Comparison of ENCODE assay signal across 8 cellular contexts in genomic region chr14:105193916-105194782, GRCh38.
DNase-seq lines count a peak whose midpoint lies in the region; ATAC-seq lines count a peak whose summit lies in the region.

No MANE protein-coding gene starts in this region.

- peaks cover 19% of the 10 kb centered on the region for H3K27me3 Mint-ChIP-seq in T-helper 1 cell treated with Interleukin-12 subunit alpha and Interleukin-12 subunit beta and Interleukin-4 antibody, amounts not matched to agents 30 μg/mL and 1 μg/mL, for 36 hours (ENCODE audit: low read depth)

- H3K9me3 Mint-ChIP-seq in T-helper 1 cell treated with Interleukin-12 subunit alpha and Interleukin-12 subunit beta and Interleukin-4 antibody, amounts not matched to agents 30 μg/mL and 1 μg/mL, for 36 hours: no peaks in the 10 kb centered on the region
- H3K9me3 Mint-ChIP-seq in stimulated activated effector memory CD8-positive, alpha-beta T cell treated with anti-CD3 and anti-CD28 coated beads, Interleukin-12 subunit alpha, Interleukin-12 subunit beta, amount 100 ng/mL, for 72 hours: no peaks in the 10 kb centered on the region

- H3K4me3 Mint-ChIP-seq in T-helper 1 cell treated with Interleukin-12 subunit alpha and Interleukin-12 subunit beta and Interleukin-4 antibody, amounts not matched to agents 30 μg/mL and 1 μg/mL, for 36 hours: peak overlapping the region; percentile 43
- peak overlapping the region; percentile 29 for H3K4me3 Mint-ChIP-seq in stimulated activated effector memory CD8-positive, alpha-beta T cell treated with anti-CD3 and anti-CD28 coated beads, Interleukin-12 subunit alpha, Interleukin-12 subunit beta, amount 100 ng/mL, for 72 hours

- peaks cover 14% of the 10 kb centered on the region for H3K4me1 Mint-ChIP-seq in T-helper 1 cell treated with Interleukin-12 subunit alpha and Interleukin-12 subunit beta and Interleukin-4 antibody, amounts not matched to agents 30 μg/mL and 1 μg/mL, for 36 hours (ENCODE audit: low read depth)
- peaks cover 26% of the 10 kb centered on the region for H3K4me1 Mint-ChIP-seq in stimulated activated effector memory CD8-positive, alpha-beta T cell treated with anti-CD3 and anti-CD28 coated beads, Interleukin-12 subunit alpha, Interleukin-12 subunit beta, amount 100 ng/mL, for 72 hours

- DNase-seq in T-helper 1 cell: no peak
- peak; percentile 86 for DNase-seq in NCI-H345 treated with DMSO at 0.1 percent for 48 hours (lab: John Stamatoyannopoulos, UW; ENCODE audit: unreplicated experiment)
- DNase-seq in astrocyte of the hippocampus (ENCODE audit: low read depth, low spot score): peak; percentile 54
- peak in 1 of 2 donors; percentile 49 for DNase-seq in stimulated activated effector memory CD8-positive, alpha-beta T cell treated with anti-CD3 and anti-CD28 coated beads, Interleukin-12 subunit alpha, Interleukin-12 subunit beta, amount 100 ng/mL, for 72 hours (ENCODE audit: low spot score in 2 of 2)

- ATAC-seq in stimulated activated effector memory CD8-positive, alpha-beta T cell treated with anti-CD3 and anti-CD28 coated beads, Interleukin-12 subunit alpha, Interleukin-12 subunit beta, amount 100 ng/mL, for 72 hours: peak; percentile 29
- no peak for ATAC-seq in HG03175 (IDR thresholded peaks at IDR 0.05; ENCODE audit: unreplicated experiment)
- no peak for ATAC-seq in HG03025 (IDR thresholded peaks at IDR 0.05; ENCODE audit: low FRiP score, unreplicated experiment)
- no peak for ATAC-seq in GM21360 (IDR thresholded peaks at IDR 0.05; ENCODE audit: unreplicated experiment)

- peak overlapping the region; percentile 37 for H3K27ac Mint-ChIP-seq in T-helper 1 cell treated with Interleukin-12 subunit alpha and Interleukin-12 subunit beta and Interleukin-4 antibody, amounts not matched to agents 30 μg/mL and 1 μg/mL, for 36 hours
- H3K27ac Mint-ChIP-seq in stimulated activated effector memory CD8-positive, alpha-beta T cell treated with anti-CD3 and anti-CD28 coated beads, Interleukin-12 subunit alpha, Interleukin-12 subunit beta, amount 100 ng/mL, for 72 hours: no peak overlapping the region

- no peaks in the 10 kb centered on the region for H3K36me3 Mint-ChIP-seq in T-helper 1 cell treated with Interleukin-12 subunit alpha and Interleukin-12 subunit beta and Interleukin-4 antibody, amounts not matched to agents 30 μg/mL and 1 μg/mL, for 36 hours (ENCODE audit: low read depth)
- peaks cover 4% of the 10 kb centered on the region for H3K36me3 Mint-ChIP-seq in stimulated activated effector memory CD8-positive, alpha-beta T cell treated with anti-CD3 and anti-CD28 coated beads, Interleukin-12 subunit alpha, Interleukin-12 subunit beta, amount 100 ng/mL, for 72 hours

Comparison
In these comparisons a context has a peak if more than half of its experiments do, and no peak if none do; other contexts are left out.
1. DNase-seq: peak in NCI-H345 treated with DMSO at 0.1 percent for 48 hours (single experiment) and astrocyte of the hippocampus (single experiment); none in T-helper 1 cell (0 of 5).